Comparison of ENCODE assay signal across 10 cellular contexts in the genomic region with DNA sequence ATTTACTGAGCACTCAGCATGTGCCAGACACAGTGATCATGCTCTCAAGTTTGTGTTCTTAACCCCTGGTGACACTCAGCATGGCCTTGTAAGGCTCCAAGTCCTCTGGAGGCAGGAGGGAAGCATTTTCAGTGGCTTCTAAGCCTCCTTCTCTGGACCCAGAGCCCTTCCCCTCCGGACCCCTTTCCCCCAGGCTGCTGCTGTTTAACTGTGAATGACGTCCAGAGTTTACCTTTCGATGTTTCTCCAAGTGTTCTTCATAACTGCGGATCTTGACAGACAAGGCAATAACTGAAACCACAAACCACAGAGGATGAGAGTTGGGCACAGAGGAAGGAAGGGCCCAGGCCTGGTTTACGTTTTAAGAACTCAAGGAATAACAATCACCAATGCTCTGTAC. TPM values are rescaled to one million over a fixed set of nuclear protein-coding genes. Genes with fewer than 3 reads are reported as not detected.
A peak's percentile ranks its signal among the peaks of the same experiment; 100 is the strongest.
DNase-seq lines count a peak whose midpoint lies in the region; ATAC-seq and TF ChIP-seq lines count a peak whose summit lies in the region.
"Had no signal": no experiment of that assay in that cellular context is flagged by ENCODE, and none has a peak within 500 bp of the region (broad histone marks: within the 10 kb centered on the region; RNA-seq: fewer than 3 reads in every experiment).

No MANE protein-coding gene starts in this region.

- H3K4me3 ChIP-seq in mucosa of descending colon = no peak overlapping the region
- H3K4me3 ChIP-seq: cardiac muscle cell, Peyer's patch had no signal

- H3K4me1 Mint-ChIP-seq in T-helper 17 cell = peaks cover 37% of the 10 kb centered on the region

- H3K4me3 Mint-ChIP-seq in T-helper 17 cell = peak overlapping the region; percentile 62

- H3K36me3 ChIP-seq in mucosa of descending colon (ENCODE audit: low read depth) = peaks cover 7% of the 10 kb centered on the region

- no peaks in the 10 kb centered on the region for H3K9me3 ChIP-seq in T-helper 17 cell (ENCODE audit: control insufficient read depth, low read length, poor library complexity, severe bottlenecking)
- no peaks in the 10 kb centered on the region for H3K9me3 ChIP-seq in mucosa of descending colon
- H3K9me3 ChIP-seq: Peyer's patch had no signal

- TF ChIP-seq CTCF in mucosa of descending colon (IDR thresholded peaks at IDR 0.05) (no peak), omental fat pad (IDR thresholded peaks at IDR 0.05) (no peak)

- H3K4me1 ChIP-seq in mucosa of descending colon (ENCODE audit: low read depth) = no peaks in the 10 kb centered on the region

- no peaks in the 10 kb centered on the region for H3K27me3 Mint-ChIP-seq in T-helper 17 cell

- H3K27ac Mint-ChIP-seq in T-helper 17 cell = peak overlapping the region; percentile 63

- peaks cover 13% of the 10 kb centered on the region for H3K36me3 Mint-ChIP-seq in T-helper 17 cell (ENCODE audit: low read depth)

- ATAC-seq in T-helper 17 cell (peak; percentile 81), mucosa of descending colon (peak; percentile 34), omental fat pad (ENCODE audit: low FRiP score) (no peak)

- DNase-seq in DMS53 (lab: John Stamatoyannopoulos, UW) (peak; percentile 51), DMS53 treated with DMSO at 0.1 percent for 48 hours (lab: John Stamatoyannopoulos, UW; ENCODE audit: unreplicated experiment) (no peak), T-helper 17 cell (no peak), mucosa of descending colon (no peak), omental fat pad (ENCODE audit: low spot score) (no peak)
- no peak for DNase-seq in activated CD4-positive, CD25-positive, alpha-beta regulatory T cell (lab: John Stamatoyannopoulos, UW)
- DNase-seq: 8988T; activated CD4-positive, alpha-beta T cell treated with anti-CD3 and anti-CD28 coated beads, Interleukin-2, amount 50 U/mL, for 4 hours; Peyer's patch had no signal

- intact Hi-C loops in mucosa of descending colon (cut with DNase I, micrococcal nuclease) = no loop called here

RNA-seq across cellular contexts. Expression of gene MRPS15, which starts 6.5 kb away (rescaled TPM):
- total RNA-seq in T-helper 17 cell (10 to 100 TPM; 31.4 to 37.5 TPM), mucosa of descending colon (10 to 100 TPM; 48.4 to 59.4 (median 54.9) TPM), omental fat pad (10 to 100 TPM; 57.3 to 79.2 (median 71.7) TPM)

RNA-seq across cellular contexts. Expression of gene OSCP1, which starts 7.4 kb away (rescaled TPM):
- total RNA-seq in T-helper 17 cell = under 1 TPM in 1 of 2 donors, not detected in 1; 0.99 TPM
- total RNA-seq in mucosa of descending colon = 1 to 10 TPM; 2.5 to 8.4 (median 3.7) TPM
- 1 to 10 TPM; 5.0 to 7.2 (median 6.6) TPM for total RNA-seq in omental fat pad

RNA-seq across cellular contexts. Expression of gene CSF3R, which starts 25.0 kb away (rescaled TPM):
- total RNA-seq in T-helper 17 cell (10 to 100 TPM in 1 of 2 donors, 1 to 10 TPM in 1; 2.9 to 13.0 TPM), mucosa of descending colon (1 to 10 TPM; 1.4 to 7.7 (median 4.7) TPM), omental fat pad (100 to 1,000 TPM in 1 of 4 donors, 10 to 100 TPM in 3; 18.9 to 258 (median 41.8) TPM)

RNA-seq across cellular contexts. Expression of gene LSM10, which starts 60.0 kb away (rescaled TPM):
- 10 to 100 TPM; 26.4 to 31.1 TPM for total RNA-seq in T-helper 17 cell
- total RNA-seq in mucosa of descending colon = 10 to 100 TPM; 19.5 to 52.9 (median 22.5) TPM
- 10 to 100 TPM; 28.7 to 57.8 (median 38.3) TPM for total RNA-seq in omental fat pad
